Comparison of ENCODE assay signal across 8 cellular contexts in genomic region chr13:46796129-46796514, GRCh38. TPM values are rescaled to one million over a fixed set of nuclear protein-coding genes. Genes with fewer than 3 reads are reported as not detected.
A peak's percentile ranks its signal among the peaks of the same experiment; 100 is the strongest.
DNase-seq lines count a peak whose midpoint lies in the region; ATAC-seq and TF ChIP-seq lines count a peak whose summit lies in the region.

No MANE protein-coding gene starts in this region.

- H3K27ac ChIP-seq in angular gyrus (ENCODE audit: low read depth, low read length) (peak overlapping the region; percentile 93), left lung (peak overlapping the region; percentile 93 to 94), testis (peak overlapping the region; percentile 95 to 96)

- H3K4me1 ChIP-seq in left lung (peaks cover 7 to 40% of the 10 kb centered on the region in 2 donors), testis (peaks cover 10% of the 10 kb centered on the region)

- peaks cover 0 to 2% of the 10 kb centered on the region in 2 donors for H3K36me3 ChIP-seq in left lung
- no peaks in the 10 kb centered on the region for H3K36me3 ChIP-seq in testis (ENCODE audit: low read depth, missing control alignments)

- in situ Hi-C loops in GM13976 (cut with MboI; ENCODE audit: low sequenced_read_pairs, unreplicated experiment) = no loop called here

- H3K27ac Mint-ChIP-seq in activated CD4-positive, alpha-beta T cell treated with anti-CD3 and anti-CD28 coated beads, Interleukin-2, amount 10 ng/mL, durations not matched to agents 7 days and 5 days = peak overlapping the region; percentile 97

- H3K4me3 ChIP-seq in left lung (peak overlapping the region; percentile 79 to 87), testis (peak overlapping the region; percentile 85 to 96)

- intact Hi-C loops in left lung (cut with DNase I) (no loop called here), testis (cut with DNase I; ENCODE audit: low total_unique reads) (no loop called here)

- no peaks in the 10 kb centered on the region for H3K27me3 Mint-ChIP-seq in activated CD4-positive, alpha-beta T cell treated with anti-CD3 and anti-CD28 coated beads, Interleukin-2, amount 10 ng/mL, durations not matched to agents 7 days and 5 days

- no peak for DNase-seq in activated CD4-positive, alpha-beta T cell treated with anti-CD3 and anti-CD28 coated beads, Interleukin-2, amount 10 ng/mL, durations not matched to agents 7 days and 5 days
- DNase-seq in activated CD4-positive, alpha-beta T cell treated with anti-CD3 and anti-CD28 coated beads, Interleukin-2, amount 50 U/mL, for 1 hour = no peak
- DNase-seq in left lung = no peak
- no peak for DNase-seq in testis
- DNase-seq in GM13976 (ENCODE audit: low spot score) = no peak
- DNase-seq in NCI-H2081 treated with DMSO at 0.1 percent for 48 hours (lab: John Stamatoyannopoulos, UW) = no peak
- no peak for DNase-seq in DMS79 (lab: John Stamatoyannopoulos, UW)

- TF ChIP-seq CTCF in left lung (IDR thresholded peaks at IDR 0.05) = no peak
- no peak for TF ChIP-seq CTCF in testis (IDR thresholded peaks at IDR 0.05)
- no peak for TF ChIP-seq CTCF in GM13976 (IDR thresholded peaks at IDR 0.05; ENCODE audit: borderline replicate concordance, control extremely low read depth, extremely low read depth, insufficient read depth, missing control alignments)

- no peak for ATAC-seq in left lung

- POLR2A ChIA-PET in activated CD4-positive, alpha-beta T cell treated with anti-CD3 and anti-CD28 coated beads, Interleukin-2, amount 10 ng/mL, durations not matched to agents 7 days and 5 days (lab: Charles Lee) = no interaction called here

- H3K27me3 ChIP-seq in left lung (no peaks in the 10 kb centered on the region), testis (no peaks in the 10 kb centered on the region)

- peaks cover 42% of the 10 kb centered on the region for H3K4me1 Mint-ChIP-seq in activated CD4-positive, alpha-beta T cell treated with anti-CD3 and anti-CD28 coated beads, Interleukin-2, amount 10 ng/mL, durations not matched to agents 7 days and 5 days

- no peak for TF ChIP-seq POLR2A in testis (IDR thresholded peaks at IDR 0.05)

- CTCF ChIA-PET in activated CD4-positive, alpha-beta T cell treated with anti-CD3 and anti-CD28 coated beads, Interleukin-2, amount 10 ng/mL, durations not matched to agents 7 days and 5 days (lab: Charles Lee) = interaction anchor here (1.2 kb wide), 1 partner anchor 12 kb away, joined by 3 read pairs; no protein-coding TSS in a partner anchor

- WGBS in testis, 2 donors = 40 to 50% methylated on average over 5 of the region's 5 CpGs

- H3K9me3 Mint-ChIP-seq in activated CD4-positive, alpha-beta T cell treated with anti-CD3 and anti-CD28 coated beads, Interleukin-2, amount 10 ng/mL, durations not matched to agents 7 days and 5 days = no peaks in the 10 kb centered on the region

- H3K36me3 Mint-ChIP-seq in activated CD4-positive, alpha-beta T cell treated with anti-CD3 and anti-CD28 coated beads, Interleukin-2, amount 10 ng/mL, durations not matched to agents 7 days and 5 days (ENCODE audit: low read depth) = peaks cover 15% of the 10 kb centered on the region

- H3K4me3 Mint-ChIP-seq in activated CD4-positive, alpha-beta T cell treated with anti-CD3 and anti-CD28 coated beads, Interleukin-2, amount 10 ng/mL, durations not matched to agents 7 days and 5 days = peak overlapping the region; percentile 87

- H3K9me3 ChIP-seq in left lung = no peaks in the 10 kb centered on the region
- H3K9me3 ChIP-seq in testis = no peaks in the 10 kb centered on the region

RNA-seq across cellular contexts. Expression of gene ESD, which starts 0.8 kb away (rescaled TPM):
- total RNA-seq in activated CD4-positive, alpha-beta T cell treated with anti-CD3 and anti-CD28 coated beads, Interleukin-2, amount 10 ng/mL, durations not matched to agents 7 days and 5 days = 100 to 1,000 TPM in 1 of 2 experiments, 10 to 100 TPM in 1; 94.7 to 109 TPM
- total RNA-seq in left lung = 100 to 1,000 TPM in 1 of 2 donors, 10 to 100 TPM in 1; 99.6 to 101 TPM
- total RNA-seq in testis = 10 to 100 TPM; 60.3 to 65.4 TPM
- polyA plus RNA-seq in testis (ENCODE audit: insufficient read depth, low read depth, low replicate concordance) = 95.8 TPM
